Comparison of ENCODE assay signal across 33 cellular contexts in the genomic region with DNA sequence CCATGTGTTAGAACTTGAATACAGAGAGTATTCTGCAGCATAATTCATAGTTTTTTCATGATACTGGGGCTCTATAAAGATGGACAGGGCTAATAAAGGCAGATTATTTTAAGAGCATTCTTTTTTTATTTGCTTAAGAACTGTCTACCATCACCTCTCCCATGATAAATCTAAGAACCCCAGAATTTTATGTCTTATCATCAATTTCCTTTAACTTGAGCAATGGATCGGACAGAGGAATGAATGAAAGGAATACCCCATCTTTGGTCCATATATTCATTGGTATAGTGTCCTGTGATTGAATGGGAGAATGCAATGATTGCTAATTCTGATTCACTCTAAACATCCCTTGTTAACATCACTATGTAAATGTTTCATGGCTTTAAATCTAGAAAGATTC.
"Had no signal": no experiment of that assay in that cellular context is flagged by ENCODE, and none has a peak within 500 bp of the region (broad histone marks: within the 10 kb centered on the region; RNA-seq: fewer than 3 reads in every experiment).

No MANE protein-coding gene starts in this region.

- DNase-seq: activated effector memory CD4-positive, alpha-beta T cell treated with anti-CD3 and anti-CD28 coated beads, Interleukin-2, amount 50 U/mL, for 16 hours; activated gamma-delta T cell; activated gamma-delta T cell treated with Interleukin-2 at 50 U/mL for 16 hours; activated naive CD4-positive, alpha-beta T cell; activated naive CD4-positive, alpha-beta T cell treated with anti-CD3 and anti-CD28 coated beads for 36 hours; activated naive CD4-positive, alpha-beta T cell treated with anti-CD3 and anti-CD28 coated beads, Interleukin-2, amount 10 ng/mL, durations not matched to agents 7 days and 5 days; activated naive CD4-positive, alpha-beta T cell treated with anti-CD3 and anti-CD28 coated beads, Interleukin-2, amount 50 U/mL, for 16 hours; activated naive CD4-positive, alpha-beta T cell treated with Interleukin-2 at 50 U/mL for 16 hours; activated naive CD8-positive, alpha-beta T cell treated with anti-CD3 and anti-CD28 coated beads for 36 hours; activated naive CD8-positive, alpha-beta T cell treated with anti-CD3 and anti-CD28 coated beads, Interleukin-2, amount 10 ng/mL, durations not matched to agents 7 days and 5 days; activated naive CD8-positive, alpha-beta T cell treated with anti-CD3 and anti-CD28 coated beads, Interleukin-2, amount 50 U/mL, for 24 hours; activated T-cell treated with anti-CD3 and anti-CD28 coated beads, Interleukin-2, amount 50 U/mL, for 1 hour; activated T-cell treated with anti-CD3 and anti-CD28 coated beads, Interleukin-2, amount 50 U/mL, for 24 hours; activated T-cell treated with anti-CD3 and anti-CD28 coated beads, Interleukin-2, amount 50 U/mL, for 4 hours; activated T-cell treated with anti-CD3 and anti-CD28 coated beads, Interleukin-2, amount 50 U/mL, for 48 hours; activated T-cell treated with anti-CD3 and anti-CD28 coated beads, Interleukin-2, amount 50 U/mL, for 72 hours; adrenal gland; amniotic stem cell; amygdala; anterior cingulate cortex; aorta; body of pancreas; brain microvascular endothelial cell; caudate nucleus; central memory CD4-positive, alpha-beta T cell; cerebellar nuclear complex had no signal

- H3K9me3 ChIP-seq: adrenal gland, ascending aorta had no signal

- H3K4me3 ChIP-seq: adrenal gland, ascending aorta, body of pancreas, breast epithelium, cardiac muscle cell had no signal

- H3K27me3 ChIP-seq: adrenal gland, ascending aorta, body of pancreas, brain microvascular endothelial cell, breast epithelium, cardiac muscle cell had no signal

- H3K27ac ChIP-seq: adrenal gland, ascending aorta, body of pancreas, brain microvascular endothelial cell, breast epithelium, cardiac muscle cell had no signal

- H3K36me3 ChIP-seq: adrenal gland, ascending aorta, brain microvascular endothelial cell, breast epithelium, cardiac muscle cell had no signal

- FAIRE-seq: astrocyte, bronchial epithelial cell had no signal

- ATAC-seq: activated naive CD4-positive, alpha-beta T cell treated with anti-CD3 and anti-CD28 coated beads, Interleukin-2, amount 50 U/mL, for 72 hours; activated naive CD8-positive, alpha-beta T cell treated with anti-CD3 and anti-CD28 coated beads, Interleukin-2, amount 50 U/mL, for 24 hours; activated T-cell treated with anti-CD3 and anti-CD28 coated beads, Interleukin-2, amount 50 U/mL, for 4 hours; activated T-cell treated with anti-CD3 and anti-CD28 coated beads, Interleukin-2, amount 50 U/mL, for 72 hours; activated T-helper 17 cell treated with anti-CD3 and anti-CD28 coated beads, Interleukin-2, amount 50 U/mL, for 72 hours; body of pancreas had no signal

- H3K4me1 ChIP-seq: adrenal gland, ascending aorta, body of pancreas, breast epithelium had no signal
